Comparison of ENCODE assay signal across 1 cellular context in the genomic region with DNA sequence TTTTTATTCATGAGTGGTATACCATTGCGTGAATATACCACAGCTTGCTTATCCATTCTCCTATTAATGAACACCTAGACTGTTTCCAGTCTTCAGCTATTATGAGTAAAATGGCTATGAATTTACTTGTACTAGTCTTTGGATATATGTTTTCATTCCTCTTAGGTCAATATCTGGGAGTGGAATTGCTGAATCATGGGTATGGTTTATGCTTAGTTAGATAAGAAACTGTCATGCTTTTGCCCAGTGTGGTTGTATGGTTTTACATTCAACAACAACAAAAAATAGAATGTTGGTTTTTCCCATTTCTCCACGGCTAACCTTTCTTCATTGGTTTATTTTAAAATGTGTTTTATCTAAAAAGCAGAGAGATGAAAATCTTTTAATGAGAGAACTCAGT.
A peak's percentile ranks its signal among the peaks of the same experiment; 100 is the strongest.
TF ChIP-seq lines count a peak whose summit lies in the region.

No MANE protein-coding gene starts in this region.

TF ChIP-seq in K562, 482 proteins besides CTCF, POLR2A, EP300 and RAD21 (continued from another document and continues in another):
- TF ChIP-seq, protein P1, sequence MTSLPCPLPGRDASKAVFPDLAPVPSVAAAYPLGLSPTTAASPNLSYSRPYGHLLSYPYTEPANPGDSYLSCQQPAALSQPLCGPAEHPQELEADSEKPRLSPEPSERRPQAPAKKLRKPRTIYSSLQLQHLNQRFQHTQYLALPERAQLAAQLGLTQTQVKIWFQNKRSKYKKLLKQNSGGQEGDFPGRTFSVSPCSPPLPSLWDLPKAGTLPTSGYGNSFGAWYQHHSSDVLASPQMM (CRISPR knock-in tag; IDR thresholded peaks at IDR 0.05): no peak
- no peak for TF ChIP-seq FOS (IDR thresholded peaks at IDR 0.05; ENCODE audit: extremely low read depth, insufficient read length)
- TF ChIP-seq MCM3 (IDR thresholded peaks at IDR 0.05): no peak
- TF ChIP-seq TBP (optimal IDR thresholded peaks at IDR 0.05; ENCODE audit: low read depth, low read length): no peak
- TF ChIP-seq, protein P2, sequence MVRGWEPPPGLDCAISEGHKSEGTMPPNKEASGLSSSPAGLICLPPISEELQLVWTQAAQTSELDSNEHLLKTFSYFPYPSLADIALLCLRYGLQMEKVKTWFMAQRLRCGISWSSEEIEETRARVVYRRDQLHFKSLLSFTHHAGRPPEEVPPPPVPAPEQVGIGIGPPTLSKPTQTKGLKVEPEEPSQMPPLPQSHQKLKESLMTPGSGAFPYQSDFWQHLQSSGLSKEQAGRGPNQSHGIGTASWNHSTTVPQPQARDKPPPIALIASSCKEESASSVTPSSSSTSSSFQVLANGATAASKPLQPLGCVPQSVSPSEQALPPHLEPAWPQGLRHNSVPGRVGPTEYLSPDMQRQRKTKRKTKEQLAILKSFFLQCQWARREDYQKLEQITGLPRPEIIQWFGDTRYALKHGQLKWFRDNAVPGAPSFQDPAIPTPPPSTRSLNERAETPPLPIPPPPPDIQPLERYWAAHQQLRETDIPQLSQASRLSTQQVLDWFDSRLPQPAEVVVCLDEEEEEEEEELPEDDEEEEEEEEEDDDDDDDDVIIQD (CRISPR knock-in tag; IDR thresholded peaks at IDR 0.05): no peak
- TF ChIP-seq HNRNPL (IDR thresholded peaks at IDR 0.05; ENCODE audit: low read depth, low read length): no peak
- TF ChIP-seq NCOA2 (IDR thresholded peaks at IDR 0.05; ENCODE audit: partially characterized antibody in 2 of 2): peak in 1 of 2 experiments; percentile 15
- TF ChIP-seq SOX6 (IDR thresholded peaks at IDR 0.05): peak; percentile 54
- no peak for TF ChIP-seq POLR3A (IDR thresholded peaks at IDR 0.05; ENCODE audit: borderline replicate concordance, extremely low read depth, insufficient read depth, insufficient read length)
- TF ChIP-seq ZNF695 (CRISPR knock-in tag; IDR thresholded peaks at IDR 0.05): no peak
- no peak for TF ChIP-seq KAT2B (IDR thresholded peaks at IDR 0.05; ENCODE audit: low read depth, low read length)
- TF ChIP-seq SMARCC2 (IDR thresholded peaks at IDR 0.05; ENCODE audit: low read depth): peak; percentile 81
- TF ChIP-seq, protein P3, sequence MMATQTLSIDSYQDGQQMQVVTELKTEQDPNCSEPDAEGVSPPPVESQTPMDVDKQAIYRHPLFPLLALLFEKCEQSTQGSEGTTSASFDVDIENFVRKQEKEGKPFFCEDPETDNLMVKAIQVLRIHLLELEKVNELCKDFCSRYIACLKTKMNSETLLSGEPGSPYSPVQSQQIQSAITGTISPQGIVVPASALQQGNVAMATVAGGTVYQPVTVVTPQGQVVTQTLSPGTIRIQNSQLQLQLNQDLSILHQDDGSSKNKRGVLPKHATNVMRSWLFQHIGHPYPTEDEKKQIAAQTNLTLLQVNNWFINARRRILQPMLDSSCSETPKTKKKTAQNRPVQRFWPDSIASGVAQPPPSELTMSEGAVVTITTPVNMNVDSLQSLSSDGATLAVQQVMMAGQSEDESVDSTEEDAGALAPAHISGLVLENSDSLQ (IDR thresholded peaks at IDR 0.05): peak; percentile 72
- TF ChIP-seq HDAC2 (IDR thresholded peaks at IDR 0.05): no peak
- no peak for TF ChIP-seq EZH2 (IDR thresholded peaks at IDR 0.05; ENCODE audit: borderline replicate concordance, low read depth, low read length)
- TF ChIP-seq, protein P4, sequence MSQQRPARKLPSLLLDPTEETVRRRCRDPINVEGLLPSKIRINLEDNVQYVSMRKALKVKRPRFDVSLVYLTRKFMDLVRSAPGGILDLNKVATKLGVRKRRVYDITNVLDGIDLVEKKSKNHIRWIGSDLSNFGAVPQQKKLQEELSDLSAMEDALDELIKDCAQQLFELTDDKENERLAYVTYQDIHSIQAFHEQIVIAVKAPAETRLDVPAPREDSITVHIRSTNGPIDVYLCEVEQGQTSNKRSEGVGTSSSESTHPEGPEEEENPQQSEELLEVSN (IDR thresholded peaks at IDR 0.05; ENCODE audit: borderline replicate concordance in 1 of 2, extremely low read depth in 1 of 2, insufficient read depth in 1 of 2, insufficient read length in 1 of 2, low read depth in 1 of 2, low read length in 1 of 2, poor library complexity in 1 of 2, severe bottlenecking in 1 of 2): no peak
- no peak for TF ChIP-seq ARID4B (CRISPR knock-in tag; IDR thresholded peaks at IDR 0.05)
- TF ChIP-seq, protein P5, sequence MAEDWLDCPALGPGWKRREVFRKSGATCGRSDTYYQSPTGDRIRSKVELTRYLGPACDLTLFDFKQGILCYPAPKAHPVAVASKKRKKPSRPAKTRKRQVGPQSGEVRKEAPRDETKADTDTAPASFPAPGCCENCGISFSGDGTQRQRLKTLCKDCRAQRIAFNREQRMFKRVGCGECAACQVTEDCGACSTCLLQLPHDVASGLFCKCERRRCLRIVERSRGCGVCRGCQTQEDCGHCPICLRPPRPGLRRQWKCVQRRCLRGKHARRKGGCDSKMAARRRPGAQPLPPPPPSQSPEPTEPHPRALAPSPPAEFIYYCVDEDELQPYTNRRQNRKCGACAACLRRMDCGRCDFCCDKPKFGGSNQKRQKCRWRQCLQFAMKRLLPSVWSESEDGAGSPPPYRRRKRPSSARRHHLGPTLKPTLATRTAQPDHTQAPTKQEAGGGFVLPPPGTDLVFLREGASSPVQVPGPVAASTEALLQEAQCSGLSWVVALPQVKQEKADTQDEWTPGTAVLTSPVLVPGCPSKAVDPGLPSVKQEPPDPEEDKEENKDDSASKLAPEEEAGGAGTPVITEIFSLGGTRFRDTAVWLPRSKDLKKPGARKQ (CRISPR knock-in tag; IDR thresholded peaks at IDR 0.05): no peak
- TF ChIP-seq E2F4 (CRISPR knock-in tag; IDR thresholded peaks at IDR 0.05; ENCODE audit: low read depth): no peak
- TF ChIP-seq C11orf30 (IDR thresholded peaks at IDR 0.05; ENCODE audit: low read depth): peak; percentile 97
- no peak for TF ChIP-seq ZNF224 (CRISPR knock-in tag; IDR thresholded peaks at IDR 0.05)
- no peak for TF ChIP-seq KLF1 (tag; IDR thresholded peaks at IDR 0.05)
- no peak for TF ChIP-seq NCOA6 (IDR thresholded peaks at IDR 0.05)
- TF ChIP-seq ZHX1 (conservative IDR thresholded peaks at IDR 0.05; ENCODE audit: low read length): no peak
- no peak for TF ChIP-seq REST (CRISPR knock-in tag; IDR thresholded peaks at IDR 0.05; ENCODE audit: low read depth)
- no peak for TF ChIP-seq IRF2 (CRISPR knock-in tag; IDR thresholded peaks at IDR 0.05)
- TF ChIP-seq, protein P6, sequence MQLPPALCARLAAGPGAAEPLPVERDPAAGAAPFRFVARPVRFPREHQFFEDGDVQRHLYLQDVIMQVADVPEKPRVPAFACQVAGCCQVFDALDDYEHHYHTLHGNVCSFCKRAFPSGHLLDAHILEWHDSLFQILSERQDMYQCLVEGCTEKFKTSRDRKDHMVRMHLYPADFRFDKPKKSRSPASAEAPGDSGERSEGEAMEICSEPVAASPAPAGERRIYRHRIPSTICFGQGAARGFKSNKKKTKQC (CRISPR knock-in tag; IDR thresholded peaks at IDR 0.05): no peak
- TF ChIP-seq ZNF75A (CRISPR knock-in tag; IDR thresholded peaks at IDR 0.05): no peak
- no peak for TF ChIP-seq GTF2F1 (IDR thresholded peaks at IDR 0.05; ENCODE audit: low read depth, low read length)
- TF ChIP-seq MAX (CRISPR knock-in tag; IDR thresholded peaks at IDR 0.05): no peak
- TF ChIP-seq POLR2H (tag; IDR thresholded peaks at IDR 0.05; ENCODE audit: low read depth): no peak
- TF ChIP-seq ATF7 (IDR thresholded peaks at IDR 0.05): 0 out of 2 replicates have a peak, but pooled peaks have one; percentile 17
- no peak for TF ChIP-seq MTF1 (CRISPR knock-in tag; IDR thresholded peaks at IDR 0.05; ENCODE audit: borderline replicate concordance)
- TF ChIP-seq MAFF (IDR thresholded peaks at IDR 0.05; ENCODE audit: low read length): peak; percentile 96
- peak; percentile 97 for TF ChIP-seq MAFG (tag; conservative IDR thresholded peaks at IDR 0.05)
- no peak for TF ChIP-seq MXD1 (CRISPR knock-in tag; IDR thresholded peaks at IDR 0.05; ENCODE audit: borderline replicate concordance, poor library complexity, severe bottlenecking)
- peak; percentile 19; the same call in 1 of the 2 replicates for TF ChIP-seq EP400 (IDR thresholded peaks at IDR 0.05)
- no peak for TF ChIP-seq BCL6 (CRISPR knock-in tag; IDR thresholded peaks at IDR 0.05)
- no peak for TF ChIP-seq U2AF2 (optimal IDR thresholded peaks at IDR 0.05; ENCODE audit: low read depth, low read length)
- no peak for TF ChIP-seq NR4A1 (CRISPR knock-in tag; IDR thresholded peaks at IDR 0.05)
- TF ChIP-seq NR4A1 (tag; IDR thresholded peaks at IDR 0.05): no peak
- TF ChIP-seq GABPA (tag; conservative IDR thresholded peaks at IDR 0.05; ENCODE audit: low read depth): no peak
- no peak for TF ChIP-seq POU5F1 (IDR thresholded peaks at IDR 0.05; ENCODE audit: borderline replicate concordance, low read depth, low read length, partially characterized antibody)
